ENCODE assay signal across 20 cellular contexts in genomic region chr14:36167431-36167830, GRCh38. TPM values are rescaled to one million over a fixed set of nuclear protein-coding genes. Genes with fewer than 3 reads are reported as not detected.
DNase-seq lines count a peak whose midpoint lies in the region; ATAC-seq and TF ChIP-seq lines count a peak whose summit lies in the region.
"Had no signal": no experiment of that assay in that cellular context is flagged by ENCODE, and none has a peak within 500 bp of the region (broad histone marks: within the 10 kb centered on the region; RNA-seq: fewer than 3 reads in every experiment).

No MANE protein-coding gene starts in this region.

- 53% methylated on average over 5 of the region's 5 CpGs for WGBS in thyroid gland, 2 donors

- peaks cover 10 to 22% of the 10 kb centered on the region in 2 donors for H3K4me1 ChIP-seq in thyroid gland

- no peak for TF ChIP-seq POLR2A in thyroid gland (IDR thresholded peaks at IDR 0.05)

- H3K36me3 Mint-ChIP-seq in WTC11, result no peaks in the 10 kb centered on the region
- no peaks in the 10 kb centered on the region for H3K36me3 Mint-ChIP-seq in activated naive CD4-positive, alpha-beta T cell treated with anti-CD3 and anti-CD28 coated beads for 36 hours (ENCODE audit: low read depth)
- H3K36me3 Mint-ChIP-seq: CD4-positive, alpha-beta memory T cell had no signal

- H3K27me3 ChIP-seq in thyroid gland (no peaks in the 10 kb centered on the region), WERI-Rb-1 (ENCODE audit: insufficient read depth, low read depth, severe bottlenecking) (peaks cover 74% of the 10 kb centered on the region)
- H3K27me3 ChIP-seq: MG63 had no signal

- H3K4me3 Mint-ChIP-seq in WTC11, result no peak overlapping the region
- no peak overlapping the region for H3K4me3 Mint-ChIP-seq in activated naive CD4-positive, alpha-beta T cell treated with anti-CD3 and anti-CD28 coated beads for 36 hours
- H3K4me3 Mint-ChIP-seq: CD4-positive, alpha-beta memory T cell had no signal

- peaks cover 0 to under 1% of the 10 kb centered on the region in 2 donors for H3K36me3 ChIP-seq in thyroid gland
- no peaks in the 10 kb centered on the region for H3K36me3 ChIP-seq in WERI-Rb-1
- H3K36me3 ChIP-seq: MG63 had no signal

- H3K27ac ChIP-seq in thyroid gland (peak overlapping the region in 2 of 3 donors; percentile 20 to 27), WERI-Rb-1 (no peak overlapping the region)
- H3K27ac ChIP-seq: GM23248 had no signal

- H3K9me3 ChIP-seq in thyroid gland (no peaks in the 10 kb centered on the region), WERI-Rb-1 (ENCODE audit: severe bottlenecking) (no peaks in the 10 kb centered on the region)
- H3K9me3 ChIP-seq: MG63 had no signal

- H3K9me3 Mint-ChIP-seq in WTC11, result no peaks in the 10 kb centered on the region
- no peaks in the 10 kb centered on the region for H3K9me3 Mint-ChIP-seq in activated naive CD4-positive, alpha-beta T cell treated with anti-CD3 and anti-CD28 coated beads for 36 hours

- ATAC-seq in WTC11, result peak; percentile 67
- ATAC-seq: GM12878, SK-N-SH treated with all-trans-retinoic acid at 6 μM for 48 hours had no signal

- POLR2A ChIA-PET in WTC11 (lab: Charles Lee), result no interaction called here

- DNase-seq in NCI-H82 (lab: John Stamatoyannopoulos, UW) (peak; percentile 8), NCI-H82 treated with DMSO at 0.1 percent for 48 hours (lab: John Stamatoyannopoulos, UW; ENCODE audit: unreplicated experiment) (no peak), NCI-H187 treated with DMSO at 0.1 percent for 48 hours (lab: John Stamatoyannopoulos, UW) (peak; percentile 71), WTC11 (ENCODE audit: low spot score) (no peak), thyroid gland (no peak), WERI-Rb-1 (no peak), NCI-H2081 treated with DMSO at 0.1 percent for 48 hours (lab: John Stamatoyannopoulos, UW) (no peak)
- no peak for DNase-seq in activated naive CD4-positive, alpha-beta T cell treated with anti-CD3 and anti-CD28 coated beads for 36 hours
- DNase-seq: Calu3; CD4-positive, alpha-beta memory T cell; DMS79 treated with DMSO at 0.1 percent for 48 hours; GM23248; MG63; NCI-H1105 treated with DMSO at 0.1 percent for 48 hours; SHP77; T-helper 1 cell had no signal

- no peak overlapping the region for H3K4me3 ChIP-seq in thyroid gland (replicated peaks in 1 of 3)
- no peak overlapping the region for H3K4me3 ChIP-seq in WERI-Rb-1 (ENCODE audit: low read depth, low read length)
- H3K4me3 ChIP-seq: GM12878, GM23248, MG63 had no signal

- H3K27me3 Mint-ChIP-seq in WTC11 (ENCODE audit: low read depth), result no peaks in the 10 kb centered on the region
- peaks cover 8% of the 10 kb centered on the region for H3K27me3 Mint-ChIP-seq in activated naive CD4-positive, alpha-beta T cell treated with anti-CD3 and anti-CD28 coated beads for 36 hours (ENCODE audit: low read depth)

- TF ChIP-seq CTCF in WTC11 (IDR thresholded peaks at IDR 0.05), result no peak
- TF ChIP-seq CTCF in thyroid gland (IDR thresholded peaks at IDR 0.05), result no peak
- no peak for TF ChIP-seq CTCF in WERI-Rb-1 (IDR thresholded peaks at IDR 0.05; ENCODE audit: low read depth, low read length)

- CTCF ChIA-PET in WTC11 (lab: Charles Lee), result interaction anchor here (0.9 to 1.3 kb wide), 3 partner anchors 97 to 207 kb away, joined by 3 to 5 read pairs (median 5); no protein-coding TSS in a partner anchor
- CTCF ChIA-PET in activated naive CD4-positive, alpha-beta T cell treated with anti-CD3 and anti-CD28 coated beads for 36 hours (lab: Charles Lee), result no interaction called here

- no peak overlapping the region for H3K27ac Mint-ChIP-seq in WTC11
- no peak overlapping the region for H3K27ac Mint-ChIP-seq in activated naive CD4-positive, alpha-beta T cell treated with anti-CD3 and anti-CD28 coated beads for 36 hours
- H3K27ac Mint-ChIP-seq: CD4-positive, alpha-beta memory T cell had no signal

- H3K4me1 Mint-ChIP-seq in WTC11, result peaks cover 24% of the 10 kb centered on the region
- no peaks in the 10 kb centered on the region for H3K4me1 Mint-ChIP-seq in activated naive CD4-positive, alpha-beta T cell treated with anti-CD3 and anti-CD28 coated beads for 36 hours (ENCODE audit: low read depth)
- H3K4me1 Mint-ChIP-seq: CD4-positive, alpha-beta memory T cell had no signal

- intact Hi-C loops in thyroid gland (cut with DNase I), result no loop called here
- intact Hi-C loops in activated naive CD4-positive, alpha-beta T cell treated with anti-CD3 and anti-CD28 coated beads for 36 hours (cut with micrococcal nuclease), result no loop called here

TF ChIP-seq in WTC11, 78 proteins besides CTCF, POLR2A, EP300 and RAD21:
- TF ChIP-seq NFATC4 (CRISPR knock-in tag; IDR thresholded peaks at IDR 0.05) (no peak), CDX4 (CRISPR knock-in tag; IDR thresholded peaks at IDR 0.05; ENCODE audit: borderline replicate concordance) (no peak), MAX (CRISPR knock-in tag; IDR thresholded peaks at IDR 0.05) (no peak), ZNF512 (CRISPR knock-in tag; IDR thresholded peaks at IDR 0.05; ENCODE audit: borderline replicate concordance) (no peak), SOX15 (CRISPR knock-in tag; IDR thresholded peaks at IDR 0.05) (no peak), HMGXB4 (CRISPR knock-in tag; IDR thresholded peaks at IDR 0.05) (no peak), IRF2 (CRISPR knock-in tag; IDR thresholded peaks at IDR 0.05; ENCODE audit: borderline replicate concordance, low read depth) (no peak), ATF6 (CRISPR knock-in tag; IDR thresholded peaks at IDR 0.05) (no peak), HMGA2 (CRISPR knock-in tag; IDR thresholded peaks at IDR 0.05) (no peak)

RNA-seq across cellular contexts. Expression of gene PTCSC3, which starts 9.1 kb away (rescaled TPM):
- not detected in 3 replicates for total RNA-seq in WTC11 (2021)
- total RNA-seq in thyroid gland, result 10 to 100 TPM; 20.6 to 42.0 (median 29.3) TPM
- total RNA-seq in activated naive CD4-positive, alpha-beta T cell treated with anti-CD3 and anti-CD28 coated beads for 36 hours, result not detected
- total RNA-seq: A172; Calu3; CD4-positive, alpha-beta memory T cell; GM12878; GM23248; NCI-H460 had no signal

Comparison
In these comparisons a context has a peak if more than half of its experiments do, and no peak if none do; other contexts are left out.
1. DNase-seq: peak in NCI-H82 (single experiment) and NCI-H187 treated with DMSO at 0.1 percent for 48 hours (single experiment); none in NCI-H82 treated with DMSO at 0.1 percent for 48 hours (single experiment), WTC11 (single experiment), thyroid gland (0 of 2), WERI-Rb-1 (single experiment), activated naive CD4-positive, alpha-beta T cell treated with anti-CD3 and anti-CD28 coated beads for 36 hours (single experiment) and NCI-H2081 treated with DMSO at 0.1 percent for 48 hours (single experiment).
2. RNA of gene PTCSC3, which starts 9.1 kb away (total RNA-seq): 20.6 to 42.0 TPM in thyroid gland; not detected in WTC11 and not detected in activated naive CD4-positive, alpha-beta T cell treated with anti-CD3 and anti-CD28 coated beads for 36 hours; every median in the first group is over 10 times any median in the second.